1 cellular context compared by ENCODE assay signal in the genomic region with DNA sequence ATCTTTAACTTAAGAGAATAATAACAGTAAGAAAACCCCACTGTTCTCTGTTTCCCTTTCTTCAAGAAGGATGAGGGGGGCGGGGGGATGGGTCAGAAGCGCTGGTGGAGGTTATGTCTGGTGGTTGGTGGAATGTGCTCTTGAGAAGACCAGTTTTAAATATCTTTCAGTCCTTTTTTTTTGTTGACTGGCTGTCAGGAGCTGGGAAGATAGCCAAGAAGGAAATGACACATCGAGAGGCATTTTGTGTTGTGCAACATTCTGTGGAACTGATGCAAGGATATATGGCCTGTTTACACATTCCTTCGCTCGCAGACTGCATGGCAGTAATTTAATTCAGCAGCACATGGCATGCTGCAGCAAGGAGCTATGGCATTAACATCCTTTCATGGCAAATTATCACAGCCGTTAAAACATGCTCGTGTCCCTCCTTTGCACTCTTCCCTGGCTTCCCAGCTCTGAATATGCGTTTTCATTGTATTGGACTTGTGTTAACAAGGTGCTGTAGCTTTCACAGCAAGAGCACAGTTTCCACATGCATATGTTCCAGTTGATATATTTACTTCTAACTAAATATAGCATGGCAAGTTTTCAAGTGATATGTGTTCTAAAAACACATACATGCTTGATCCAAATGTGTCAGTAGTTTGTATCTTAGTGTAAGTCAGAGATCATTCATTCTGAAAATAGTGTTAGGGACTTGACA.
TF ChIP-seq lines count a peak whose summit lies in the region.

No MANE protein-coding gene starts in this region.

TF ChIP-seq in HepG2, 621 proteins besides CTCF, POLR2A, EP300 and RAD21 (continued from another document and continues in another):
- TF ChIP-seq, protein P1, sequence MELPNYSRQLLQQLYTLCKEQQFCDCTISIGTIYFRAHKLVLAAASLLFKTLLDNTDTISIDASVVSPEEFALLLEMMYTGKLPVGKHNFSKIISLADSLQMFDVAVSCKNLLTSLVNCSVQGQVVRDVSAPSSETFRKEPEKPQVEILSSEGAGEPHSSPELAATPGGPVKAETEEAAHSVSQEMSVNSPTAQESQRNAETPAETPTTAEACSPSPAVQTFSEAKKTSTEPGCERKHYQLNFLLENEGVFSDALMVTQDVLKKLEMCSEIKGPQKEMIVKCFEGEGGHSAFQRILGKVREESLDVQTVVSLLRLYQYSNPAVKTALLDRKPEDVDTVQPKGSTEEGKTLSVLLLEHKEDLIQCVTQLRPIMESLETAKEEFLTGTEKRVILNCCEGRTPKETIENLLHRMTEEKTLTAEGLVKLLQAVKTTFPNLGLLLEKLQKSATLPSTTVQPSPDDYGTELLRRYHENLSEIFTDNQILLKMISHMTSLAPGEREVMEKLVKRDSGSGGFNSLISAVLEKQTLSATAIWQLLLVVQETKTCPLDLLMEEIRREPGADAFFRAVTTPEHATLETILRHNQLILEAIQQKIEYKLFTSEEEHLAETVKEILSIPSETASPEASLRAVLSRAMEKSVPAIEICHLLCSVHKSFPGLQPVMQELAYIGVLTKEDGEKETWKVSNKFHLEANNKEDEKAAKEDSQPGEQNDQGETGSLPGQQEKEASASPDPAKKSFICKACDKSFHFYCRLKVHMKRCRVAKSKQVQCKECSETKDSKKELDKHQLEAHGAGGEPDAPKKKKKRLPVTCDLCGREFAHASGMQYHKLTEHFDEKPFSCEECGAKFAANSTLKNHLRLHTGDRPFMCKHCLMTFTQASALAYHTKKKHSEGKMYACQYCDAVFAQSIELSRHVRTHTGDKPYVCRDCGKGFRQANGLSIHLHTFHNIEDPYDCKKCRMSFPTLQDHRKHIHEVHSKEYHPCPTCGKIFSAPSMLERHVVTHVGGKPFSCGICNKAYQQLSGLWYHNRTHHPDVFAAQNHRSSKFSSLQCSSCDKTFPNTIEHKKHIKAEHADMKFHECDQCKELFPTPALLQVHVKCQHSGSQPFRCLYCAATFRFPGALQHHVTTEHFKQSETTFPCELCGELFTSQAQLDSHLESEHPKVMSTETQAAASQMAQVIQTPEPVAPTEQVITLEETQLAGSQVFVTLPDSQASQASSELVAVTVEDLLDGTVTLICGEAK (IDR thresholded peaks at IDR 0.05), result no peak
- TF ChIP-seq, protein P1 (CRISPR knock-in tag; IDR thresholded peaks at IDR 0.05), result no peak; the same call in 1 of the 2 replicates
- no peak for TF ChIP-seq RELA (CRISPR knock-in tag; IDR thresholded peaks at IDR 0.05)
- TF ChIP-seq ZNF263 (CRISPR knock-in tag; IDR thresholded peaks at IDR 0.05), result no peak
- TF ChIP-seq, protein P2, sequence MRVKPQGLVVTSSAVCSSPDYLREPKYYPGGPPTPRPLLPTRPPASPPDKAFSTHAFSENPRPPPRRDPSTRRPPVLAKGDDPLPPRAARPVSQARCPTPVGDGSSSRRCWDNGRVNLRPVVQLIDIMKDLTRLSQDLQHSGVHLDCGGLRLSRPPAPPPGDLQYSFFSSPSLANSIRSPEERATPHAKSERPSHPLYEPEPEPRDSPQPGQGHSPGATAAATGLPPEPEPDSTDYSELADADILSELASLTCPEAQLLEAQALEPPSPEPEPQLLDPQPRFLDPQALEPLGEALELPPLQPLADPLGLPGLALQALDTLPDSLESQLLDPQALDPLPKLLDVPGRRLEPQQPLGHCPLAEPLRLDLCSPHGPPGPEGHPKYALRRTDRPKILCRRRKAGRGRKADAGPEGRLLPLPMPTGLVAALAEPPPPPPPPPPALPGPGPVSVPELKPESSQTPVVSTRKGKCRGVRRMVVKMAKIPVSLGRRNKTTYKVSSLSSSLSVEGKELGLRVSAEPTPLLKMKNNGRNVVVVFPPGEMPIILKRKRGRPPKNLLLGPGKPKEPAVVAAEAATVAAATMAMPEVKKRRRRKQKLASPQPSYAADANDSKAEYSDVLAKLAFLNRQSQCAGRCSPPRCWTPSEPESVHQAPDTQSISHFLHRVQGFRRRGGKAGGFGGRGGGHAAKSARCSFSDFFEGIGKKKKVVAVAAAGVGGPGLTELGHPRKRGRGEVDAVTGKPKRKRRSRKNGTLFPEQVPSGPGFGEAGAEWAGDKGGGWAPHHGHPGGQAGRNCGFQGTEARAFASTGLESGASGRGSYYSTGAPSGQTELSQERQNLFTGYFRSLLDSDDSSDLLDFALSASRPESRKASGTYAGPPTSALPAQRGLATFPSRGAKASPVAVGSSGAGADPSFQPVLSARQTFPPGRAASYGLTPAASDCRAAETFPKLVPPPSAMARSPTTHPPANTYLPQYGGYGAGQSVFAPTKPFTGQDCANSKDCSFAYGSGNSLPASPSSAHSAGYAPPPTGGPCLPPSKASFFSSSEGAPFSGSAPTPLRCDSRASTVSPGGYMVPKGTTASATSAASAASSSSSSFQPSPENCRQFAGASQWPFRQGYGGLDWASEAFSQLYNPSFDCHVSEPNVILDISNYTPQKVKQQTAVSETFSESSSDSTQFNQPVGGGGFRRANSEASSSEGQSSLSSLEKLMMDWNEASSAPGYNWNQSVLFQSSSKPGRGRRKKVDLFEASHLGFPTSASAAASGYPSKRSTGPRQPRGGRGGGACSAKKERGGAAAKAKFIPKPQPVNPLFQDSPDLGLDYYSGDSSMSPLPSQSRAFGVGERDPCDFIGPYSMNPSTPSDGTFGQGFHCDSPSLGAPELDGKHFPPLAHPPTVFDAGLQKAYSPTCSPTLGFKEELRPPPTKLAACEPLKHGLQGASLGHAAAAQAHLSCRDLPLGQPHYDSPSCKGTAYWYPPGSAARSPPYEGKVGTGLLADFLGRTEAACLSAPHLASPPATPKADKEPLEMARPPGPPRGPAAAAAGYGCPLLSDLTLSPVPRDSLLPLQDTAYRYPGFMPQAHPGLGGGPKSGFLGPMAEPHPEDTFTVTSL (CRISPR knock-in tag; IDR thresholded peaks at IDR 0.05; ENCODE audit: borderline replicate concordance), result peak; percentile 100
- TF ChIP-seq BORCS8-MEF2B (CRISPR knock-in tag; IDR thresholded peaks at IDR 0.05), result peak; percentile 80; the same call in 1 of the 2 replicates
- peak; percentile 81 for TF ChIP-seq ARNTL (CRISPR knock-in tag; IDR thresholded peaks at IDR 0.05)
- no peak for TF ChIP-seq ZNF10 (CRISPR knock-in tag; IDR thresholded peaks at IDR 0.05; ENCODE audit: borderline replicate concordance, low read depth)
- TF ChIP-seq, protein P3, sequence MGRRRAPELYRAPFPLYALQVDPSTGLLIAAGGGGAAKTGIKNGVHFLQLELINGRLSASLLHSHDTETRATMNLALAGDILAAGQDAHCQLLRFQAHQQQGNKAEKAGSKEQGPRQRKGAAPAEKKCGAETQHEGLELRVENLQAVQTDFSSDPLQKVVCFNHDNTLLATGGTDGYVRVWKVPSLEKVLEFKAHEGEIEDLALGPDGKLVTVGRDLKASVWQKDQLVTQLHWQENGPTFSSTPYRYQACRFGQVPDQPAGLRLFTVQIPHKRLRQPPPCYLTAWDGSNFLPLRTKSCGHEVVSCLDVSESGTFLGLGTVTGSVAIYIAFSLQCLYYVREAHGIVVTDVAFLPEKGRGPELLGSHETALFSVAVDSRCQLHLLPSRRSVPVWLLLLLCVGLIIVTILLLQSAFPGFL (CRISPR knock-in tag; IDR thresholded peaks at IDR 0.05), result no peak
- TF ChIP-seq FOXA3 (CRISPR knock-in tag; IDR thresholded peaks at IDR 0.05), result peak; percentile 100
- TF ChIP-seq PHF8 (CRISPR knock-in tag; IDR thresholded peaks at IDR 0.05), result peak; percentile 55
- peak; percentile 93 for TF ChIP-seq SOX5 (CRISPR knock-in tag; IDR thresholded peaks at IDR 0.05; ENCODE audit: borderline replicate concordance)
- TF ChIP-seq ZBTB42 (CRISPR knock-in tag; IDR thresholded peaks at IDR 0.05), result no peak
- TF ChIP-seq, protein P4, sequence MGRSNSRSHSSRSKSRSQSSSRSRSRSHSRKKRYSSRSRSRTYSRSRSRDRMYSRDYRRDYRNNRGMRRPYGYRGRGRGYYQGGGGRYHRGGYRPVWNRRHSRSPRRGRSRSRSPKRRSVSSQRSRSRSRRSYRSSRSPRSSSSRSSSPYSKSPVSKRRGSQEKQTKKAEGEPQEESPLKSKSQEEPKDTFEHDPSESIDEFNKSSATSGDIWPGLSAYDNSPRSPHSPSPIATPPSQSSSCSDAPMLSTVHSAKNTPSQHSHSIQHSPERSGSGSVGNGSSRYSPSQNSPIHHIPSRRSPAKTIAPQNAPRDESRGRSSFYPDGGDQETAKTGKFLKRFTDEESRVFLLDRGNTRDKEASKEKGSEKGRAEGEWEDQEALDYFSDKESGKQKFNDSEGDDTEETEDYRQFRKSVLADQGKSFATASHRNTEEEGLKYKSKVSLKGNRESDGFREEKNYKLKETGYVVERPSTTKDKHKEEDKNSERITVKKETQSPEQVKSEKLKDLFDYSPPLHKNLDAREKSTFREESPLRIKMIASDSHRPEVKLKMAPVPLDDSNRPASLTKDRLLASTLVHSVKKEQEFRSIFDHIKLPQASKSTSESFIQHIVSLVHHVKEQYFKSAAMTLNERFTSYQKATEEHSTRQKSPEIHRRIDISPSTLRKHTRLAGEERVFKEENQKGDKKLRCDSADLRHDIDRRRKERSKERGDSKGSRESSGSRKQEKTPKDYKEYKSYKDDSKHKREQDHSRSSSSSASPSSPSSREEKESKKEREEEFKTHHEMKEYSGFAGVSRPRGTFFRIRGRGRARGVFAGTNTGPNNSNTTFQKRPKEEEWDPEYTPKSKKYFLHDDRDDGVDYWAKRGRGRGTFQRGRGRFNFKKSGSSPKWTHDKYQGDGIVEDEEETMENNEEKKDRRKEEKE (IDR thresholded peaks at IDR 0.05), result no peak
- TF ChIP-seq ZKSCAN1 (IDR thresholded peaks at IDR 0.05; ENCODE audit: low read length), result peak; percentile 37; the same call in 1 of the 2 replicates
- no peak for TF ChIP-seq HNRNPK (IDR thresholded peaks at IDR 0.05; ENCODE audit: low read depth, low read length, poor library complexity, severe bottlenecking)
- peak; percentile 91 for TF ChIP-seq ISL2 (CRISPR knock-in tag; IDR thresholded peaks at IDR 0.05)
- TF ChIP-seq LCORL (IDR thresholded peaks at IDR 0.05), result no peak; the same call in 1 of the 2 replicates
- peak; percentile 94 for TF ChIP-seq LCORL (CRISPR knock-in tag; IDR thresholded peaks at IDR 0.05)
- peak; percentile 98 for TF ChIP-seq SALL1 (CRISPR knock-in tag; IDR thresholded peaks at IDR 0.05)
- TF ChIP-seq ZNF501 (CRISPR knock-in tag; IDR thresholded peaks at IDR 0.05), result 0 out of 2 replicates have a peak, but pooled peaks have one; percentile 42
- TF ChIP-seq, protein P5, sequence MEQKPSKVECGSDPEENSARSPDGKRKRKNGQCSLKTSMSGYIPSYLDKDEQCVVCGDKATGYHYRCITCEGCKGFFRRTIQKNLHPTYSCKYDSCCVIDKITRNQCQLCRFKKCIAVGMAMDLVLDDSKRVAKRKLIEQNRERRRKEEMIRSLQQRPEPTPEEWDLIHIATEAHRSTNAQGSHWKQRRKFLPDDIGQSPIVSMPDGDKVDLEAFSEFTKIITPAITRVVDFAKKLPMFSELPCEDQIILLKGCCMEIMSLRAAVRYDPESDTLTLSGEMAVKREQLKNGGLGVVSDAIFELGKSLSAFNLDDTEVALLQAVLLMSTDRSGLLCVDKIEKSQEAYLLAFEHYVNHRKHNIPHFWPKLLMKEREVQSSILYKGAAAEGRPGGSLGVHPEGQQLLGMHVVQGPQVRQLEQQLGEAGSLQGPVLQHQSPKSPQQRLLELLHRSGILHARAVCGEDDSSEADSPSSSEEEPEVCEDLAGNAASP (CRISPR knock-in tag; IDR thresholded peaks at IDR 0.05; ENCODE audit: borderline replicate concordance), result peak; percentile 86
- peak; percentile 91 for TF ChIP-seq PITX1 (CRISPR knock-in tag; IDR thresholded peaks at IDR 0.05)
- no peak for TF ChIP-seq ZNF382 (CRISPR knock-in tag; IDR thresholded peaks at IDR 0.05; ENCODE audit: borderline replicate concordance)
- TF ChIP-seq, protein P6, sequence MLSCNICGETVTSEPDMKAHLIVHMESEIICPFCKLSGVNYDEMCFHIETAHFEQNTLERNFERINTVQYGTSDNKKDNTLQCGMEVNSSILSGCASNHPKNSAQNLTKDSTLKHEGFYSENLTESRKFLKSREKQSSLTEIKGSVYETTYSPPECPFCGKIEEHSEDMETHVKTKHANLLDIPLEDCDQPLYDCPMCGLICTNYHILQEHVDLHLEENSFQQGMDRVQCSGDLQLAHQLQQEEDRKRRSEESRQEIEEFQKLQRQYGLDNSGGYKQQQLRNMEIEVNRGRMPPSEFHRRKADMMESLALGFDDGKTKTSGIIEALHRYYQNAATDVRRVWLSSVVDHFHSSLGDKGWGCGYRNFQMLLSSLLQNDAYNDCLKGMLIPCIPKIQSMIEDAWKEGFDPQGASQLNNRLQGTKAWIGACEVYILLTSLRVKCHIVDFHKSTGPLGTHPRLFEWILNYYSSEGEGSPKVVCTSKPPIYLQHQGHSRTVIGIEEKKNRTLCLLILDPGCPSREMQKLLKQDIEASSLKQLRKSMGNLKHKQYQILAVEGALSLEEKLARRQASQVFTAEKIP (CRISPR knock-in tag; IDR thresholded peaks at IDR 0.05; ENCODE audit: borderline replicate concordance), result no peak
- peak; percentile 99 for TF ChIP-seq FOSL1 (CRISPR knock-in tag; IDR thresholded peaks at IDR 0.05; ENCODE audit: borderline replicate concordance)
- TF ChIP-seq, protein P7, sequence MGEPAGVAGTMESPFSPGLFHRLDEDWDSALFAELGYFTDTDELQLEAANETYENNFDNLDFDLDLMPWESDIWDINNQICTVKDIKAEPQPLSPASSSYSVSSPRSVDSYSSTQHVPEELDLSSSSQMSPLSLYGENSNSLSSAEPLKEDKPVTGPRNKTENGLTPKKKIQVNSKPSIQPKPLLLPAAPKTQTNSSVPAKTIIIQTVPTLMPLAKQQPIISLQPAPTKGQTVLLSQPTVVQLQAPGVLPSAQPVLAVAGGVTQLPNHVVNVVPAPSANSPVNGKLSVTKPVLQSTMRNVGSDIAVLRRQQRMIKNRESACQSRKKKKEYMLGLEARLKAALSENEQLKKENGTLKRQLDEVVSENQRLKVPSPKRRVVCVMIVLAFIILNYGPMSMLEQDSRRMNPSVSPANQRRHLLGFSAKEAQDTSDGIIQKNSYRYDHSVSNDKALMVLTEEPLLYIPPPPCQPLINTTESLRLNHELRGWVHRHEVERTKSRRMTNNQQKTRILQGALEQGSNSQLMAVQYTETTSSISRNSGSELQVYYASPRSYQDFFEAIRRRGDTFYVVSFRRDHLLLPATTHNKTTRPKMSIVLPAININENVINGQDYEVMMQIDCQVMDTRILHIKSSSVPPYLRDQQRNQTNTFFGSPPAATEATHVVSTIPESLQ (CRISPR knock-in tag; conservative IDR thresholded peaks at IDR 0.05), result 0 out of 2 replicates have a peak, but pooled peaks have one; percentile 66
